Comparison of ENCODE assay signal across 14 cellular contexts in genomic region chr12:64650762-64651161, GRCh38. TPM values are rescaled to one million over a fixed set of nuclear protein-coding genes. Genes with fewer than 3 reads are reported as not detected.
DNase-seq lines count a peak whose midpoint lies in the region; ATAC-seq, FAIRE-seq and TF ChIP-seq lines count a peak whose summit lies in the region.
"Had no signal": no experiment of that assay in that cellular context is flagged by ENCODE, and none has a peak within 500 bp of the region (broad histone marks: within the 10 kb centered on the region; RNA-seq: fewer than 3 reads in every experiment).

No MANE protein-coding gene starts in this region.

- H3K9me3 ChIP-seq in astrocyte (ENCODE audit: insufficient read depth, low read depth, low read length) (no peaks in the 10 kb centered on the region), transverse colon (no peaks in the 10 kb centered on the region), trophoblast cell (ENCODE audit: insufficient read depth, low read depth, low read length) (no peaks in the 10 kb centered on the region)
- H3K9me3 ChIP-seq: HAP-1 had no signal

- WGBS in transverse colon (ENCODE audit: low coverage in 1 of 2), 2 donors = 16 to 35% methylated on average over 4 of the region's 4 CpGs
- no CpG with 5 or more reads among the region's 4 CpGs for WGBS in trophoblast cell (ENCODE audit: extremely low coverage, insufficient coverage, insufficient read length)

- in situ Hi-C loops in transverse colon (cut with MboI; ENCODE audit: low pct_ligation_motif_present in 1 of 4, low pct_unique_long_range_greater_than_20kb in 1 of 4, low sequenced_read_pairs in 3 of 4) = no loop called here

- no peak overlapping the region for H2BK5ac ChIP-seq in trophoblast cell (ENCODE audit: low read depth, low read length, poor library complexity)

- H3K23ac ChIP-seq in trophoblast cell (ENCODE audit: low read length) = no peak overlapping the region

- H3K4me2 ChIP-seq in astrocyte (ENCODE audit: low read length) (no peak overlapping the region), trophoblast cell (ENCODE audit: low read length) (no peak overlapping the region)

- H3K27ac Mint-ChIP-seq in natural killer cell (peak overlapping the region; percentile 32 to 45), astrocyte (ENCODE audit: unreplicated experiment) (no peak overlapping the region)
- H3K27ac Mint-ChIP-seq in natural killer cell treated with Interleukin-12 subunit alpha and Interleukin-12 subunit beta and Interleukin-15 and Interleukin-18, amount 100 ng/mL, for 72 hours = peak overlapping the region in 1 of 2 donors; percentile 47

- FAIRE-seq in astrocyte (lab: Jason Lieb, UNC) = no peak

- no peak overlapping the region for H3K4me3 Mint-ChIP-seq in natural killer cell
- H3K4me3 Mint-ChIP-seq in natural killer cell treated with Interleukin-12 subunit alpha and Interleukin-12 subunit beta and Interleukin-15 and Interleukin-18, amount 100 ng/mL, for 72 hours = no peak overlapping the region
- H3K4me3 Mint-ChIP-seq in astrocyte (ENCODE audit: unreplicated experiment) = no peak overlapping the region

- H3K36me3 Mint-ChIP-seq in natural killer cell (no peaks in the 10 kb centered on the region), astrocyte (ENCODE audit: low read depth, unreplicated experiment) (peaks cover 2% of the 10 kb centered on the region)
- H3K36me3 Mint-ChIP-seq in natural killer cell treated with Interleukin-12 subunit alpha and Interleukin-12 subunit beta and Interleukin-15 and Interleukin-18, amount 100 ng/mL, for 72 hours = no peaks in the 10 kb centered on the region

- H3K4ac ChIP-seq in trophoblast cell (ENCODE audit: low read depth, low read length) = no peak overlapping the region

- no peak for ATAC-seq in natural killer cell
- no peak for ATAC-seq in natural killer cell treated with Interleukin-12 subunit alpha and Interleukin-12 subunit beta and Interleukin-15 and Interleukin-18, amount 100 ng/mL, for 72 hours
- peak; percentile 90 for ATAC-seq in left colon

- H3K27me3 ChIP-seq in astrocyte (ENCODE audit: insufficient read depth, low read length) (no peaks in the 10 kb centered on the region), transverse colon (no peaks in the 10 kb centered on the region), trophoblast cell (ENCODE audit: insufficient read depth, low read length) (no peaks in the 10 kb centered on the region)

- H4K91ac ChIP-seq in trophoblast cell (ENCODE audit: low read depth, low read length) = no peak overlapping the region

- H3K4me3 ChIP-seq in astrocyte (ENCODE audit: insufficient read depth, low read depth, low read length) (no peak overlapping the region), transverse colon (no peak overlapping the region), trophoblast cell (ENCODE audit: low read depth, low read length) (no peak overlapping the region)
- H3K4me3 ChIP-seq: HAP-1 had no signal

- H2BK120ac ChIP-seq in trophoblast cell (ENCODE audit: insufficient read depth, low read length, poor library complexity) = no peak overlapping the region

- TF ChIP-seq POLR2A in transverse colon (IDR thresholded peaks at IDR 0.05) = no peak

- H3K4me1 ChIP-seq in astrocyte (ENCODE audit: insufficient read depth, low read length) (no peaks in the 10 kb centered on the region), transverse colon (peaks cover 19 to 66% (median 42%) of the 10 kb centered on the region in 4 donors), trophoblast cell (ENCODE audit: control insufficient read depth in 1 of 2, insufficient read depth in 2 of 2, low read length in 2 of 2) (peaks cover 3% of the 10 kb centered on the region in 2 experiments)

- H3K18ac ChIP-seq in trophoblast cell (ENCODE audit: low read length) = no peak overlapping the region

- H3K79me2 ChIP-seq in astrocyte (ENCODE audit: insufficient read depth, low read length) (peaks cover 45% of the 10 kb centered on the region), trophoblast cell (ENCODE audit: control insufficient read depth, insufficient read depth, low read length, poor library complexity) (no peaks in the 10 kb centered on the region)

- intact Hi-C loops in natural killer cell (cut with micrococcal nuclease) (no loop called here), left colon (cut with DNase I, micrococcal nuclease) (no loop called here), transverse colon (cut with DNase I; ENCODE audit: low total_unique reads) (no loop called here)

- H3K4me1 Mint-ChIP-seq in natural killer cell = peaks cover 51 to 59% of the 10 kb centered on the region in 2 donors
- peaks cover 43 to 44% of the 10 kb centered on the region in 2 donors for H3K4me1 Mint-ChIP-seq in natural killer cell treated with Interleukin-12 subunit alpha and Interleukin-12 subunit beta and Interleukin-15 and Interleukin-18, amount 100 ng/mL, for 72 hours (ENCODE audit: low read depth in 2 of 2)
- no peaks in the 10 kb centered on the region for H3K4me1 Mint-ChIP-seq in astrocyte (ENCODE audit: low read depth, unreplicated experiment)

- no peak overlapping the region for H2AK5ac ChIP-seq in trophoblast cell (ENCODE audit: low read length)

- DNase-seq in natural killer cell (no peak), astrocyte (ENCODE audit: low read depth) (peak; percentile 26), left colon (peak; percentile 54 to 82), transverse colon (peak; percentile 71), SHP77 treated with DMSO at 0.1 percent for 48 hours (lab: John Stamatoyannopoulos, UW) (no peak), NCI-H1092 (lab: John Stamatoyannopoulos, UW) (no peak), trophoblast cell (no peak)
- no peak for DNase-seq in natural killer cell treated with Interleukin-12 subunit alpha and Interleukin-12 subunit beta and Interleukin-15 and Interleukin-18, amount 100 ng/mL, for 72 hours (ENCODE audit: low spot score)
- DNase-seq: anterior cingulate cortex; C1 segment of cervical spinal cord; naive B cell; NCI-H69; stimulated activated CD4-positive, alpha-beta T cell treated with anti-CD3 and anti-CD28 coated beads, Interleukin-2, amount 100 ng/mL, for 24 hours had no signal

- no peak overlapping the region for H2AFZ ChIP-seq in astrocyte (ENCODE audit: low read depth, low read length)
- no peak overlapping the region for H2AFZ ChIP-seq in trophoblast cell (ENCODE audit: insufficient read depth, low read length, poor library complexity)

- H3K36me3 ChIP-seq in astrocyte (ENCODE audit: insufficient read depth, low read length) (no peaks in the 10 kb centered on the region), transverse colon (no peaks in the 10 kb centered on the region), trophoblast cell (ENCODE audit: control insufficient read depth in 1 of 2, insufficient read depth in 2 of 2, low read length in 2 of 2) (no peaks in the 10 kb centered on the region)
- H3K36me3 ChIP-seq: HAP-1 had no signal

- H3K9me3 Mint-ChIP-seq in natural killer cell (no peaks in the 10 kb centered on the region), astrocyte (ENCODE audit: unreplicated experiment) (no peaks in the 10 kb centered on the region)
- H3K9me3 Mint-ChIP-seq in natural killer cell treated with Interleukin-12 subunit alpha and Interleukin-12 subunit beta and Interleukin-15 and Interleukin-18, amount 100 ng/mL, for 72 hours = no peaks in the 10 kb centered on the region
- H3K9me3 Mint-ChIP-seq: naive B cell had no signal

- H4K20me1 ChIP-seq in astrocyte (ENCODE audit: insufficient read depth, low read length) = peaks cover 26% of the 10 kb centered on the region

- no peaks in the 10 kb centered on the region for H3K27me3 Mint-ChIP-seq in natural killer cell (ENCODE audit: low read depth in 2 of 2)
- H3K27me3 Mint-ChIP-seq in natural killer cell treated with Interleukin-12 subunit alpha and Interleukin-12 subunit beta and Interleukin-15 and Interleukin-18, amount 100 ng/mL, for 72 hours = no peaks in the 10 kb centered on the region
- no peaks in the 10 kb centered on the region for H3K27me3 Mint-ChIP-seq in astrocyte (ENCODE audit: low read depth, unreplicated experiment)
- H3K27me3 Mint-ChIP-seq: naive B cell had no signal

- H4K12ac ChIP-seq in trophoblast cell (ENCODE audit: low read depth, low read length) = no peak overlapping the region

- no peak for TF ChIP-seq EP300 in transverse colon (IDR thresholded peaks at IDR 0.05; ENCODE audit: low read depth)

- TF ChIP-seq CTCF in natural killer cell (IDR thresholded peaks at IDR 0.05) = no peak
- TF ChIP-seq CTCF in astrocyte (IDR thresholded peaks at IDR 0.05; ENCODE audit: insufficient read depth, low read depth, low read length) = no peak
- TF ChIP-seq CTCF in transverse colon (IDR thresholded peaks at IDR 0.05) = no peak

- H2BK12ac ChIP-seq in trophoblast cell (ENCODE audit: low read length) = no peak overlapping the region

- H3K27ac ChIP-seq in astrocyte (ENCODE audit: low read depth, low read length) (no peak overlapping the region), transverse colon (peak overlapping the region; percentile 65 to 80 (median 78)), trophoblast cell (ENCODE audit: low read depth, low read length) (no peak overlapping the region)

- no peak overlapping the region for H4K8ac ChIP-seq in trophoblast cell (ENCODE audit: low read depth, low read length)

- H3K9ac ChIP-seq in astrocyte (ENCODE audit: low read length) = no peak overlapping the region
- no peak overlapping the region for H3K9ac ChIP-seq in trophoblast cell (ENCODE audit: low read length)

- H3K14ac ChIP-seq in trophoblast cell (ENCODE audit: low read length) = no peak overlapping the region

- no peaks in the 10 kb centered on the region for H3K79me1 ChIP-seq in trophoblast cell (ENCODE audit: low read length)

RNA-seq across cellular contexts. Expression of gene RASSF3, which starts 40.5 kb away (rescaled TPM):
- total RNA-seq in natural killer cell (100 to 1,000 TPM in 1 of 3 donors, 10 to 100 TPM in 2; 63.4 to 105 (median 80.5) TPM), astrocyte (16.4 and 18.3 TPM in 2 replicates), left colon (100 to 1,000 TPM in 1 of 2 donors, 10 to 100 TPM in 1; 88.4 to 104 TPM), transverse colon (10 to 100 TPM; 41.6 to 83.2 (median 62.5) TPM)
- total RNA-seq in natural killer cell treated with Interleukin-12 subunit alpha and Interleukin-12 subunit beta and Interleukin-15 and Interleukin-18, amount 100 ng/mL, for 72 hours = 10 to 100 TPM; 64.3 to 92.1 TPM
- 27.3 and 29.6 TPM in 2 replicates for polyA plus RNA-seq in trophoblast cell (2013)

Comparison
In these comparisons a context has a peak if more than half of its experiments do, and no peak if none do; other contexts are left out.
1. DNase-seq: peak in astrocyte (single experiment), left colon (2 of 2) and transverse colon (single experiment); none in natural killer cell (single experiment), natural killer cell treated with Interleukin-12 subunit alpha and Interleukin-12 subunit beta and Interleukin-15 and Interleukin-18, amount 100 ng/mL, for 72 hours (single experiment), SHP77 treated with DMSO at 0.1 percent for 48 hours (single experiment), NCI-H1092 (single experiment) and trophoblast cell (0 of 2).
2. H3K27ac ChIP-seq: peak in transverse colon (4 of 4); none in astrocyte (single experiment) and trophoblast cell (single experiment).